Comparison of ENCODE assay signal across 33 cellular contexts in the genomic region with DNA sequence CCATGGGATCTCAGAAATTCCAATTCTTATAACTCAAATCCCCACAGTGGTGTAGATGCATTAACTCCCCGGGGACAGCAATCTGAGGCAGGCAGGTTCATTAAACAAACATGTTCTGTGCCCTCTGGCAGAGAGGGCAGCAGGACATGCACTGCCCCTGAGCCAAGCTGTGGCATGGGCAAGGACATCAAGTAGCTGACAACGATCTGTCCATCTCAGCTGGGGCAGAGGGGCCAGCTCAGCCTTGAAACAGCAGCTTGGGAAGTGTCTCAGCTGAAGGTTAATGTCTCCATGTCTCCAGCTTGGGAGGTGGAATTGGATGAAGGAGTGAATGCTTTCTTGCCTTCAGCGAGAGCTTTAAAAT. TPM values are rescaled to one million over a fixed set of nuclear protein-coding genes. Genes with fewer than 3 reads are reported as not detected.
"Had no signal": no experiment of that assay in that cellular context is flagged by ENCODE, and none has a peak within 500 bp of the region (broad histone marks: within the 10 kb centered on the region; RNA-seq: fewer than 3 reads in every experiment).

No MANE protein-coding gene starts in this region.

- H3K9me3 ChIP-seq: ascending aorta, breast epithelium, colonic mucosa, esophagus muscularis mucosa, gastrocnemius medialis, heart left ventricle had no signal

- H3K27me3 ChIP-seq: ascending aorta, breast epithelium, cardiac muscle cell, colonic mucosa, dorsolateral prefrontal cortex, esophagus muscularis mucosa, foreskin keratinocyte, gastrocnemius medialis, heart left ventricle had no signal

- H3K27ac ChIP-seq: ascending aorta, breast epithelium, cardiac muscle cell, colonic mucosa, dorsolateral prefrontal cortex, esophagus muscularis mucosa, foreskin keratinocyte, gastrocnemius medialis, heart left ventricle had no signal

- H3K4me3 Mint-ChIP-seq: activated CD8-positive, alpha-beta T cell treated with anti-CD3 and anti-CD28 coated beads for 36 hours; activated naive CD4-positive, alpha-beta T cell treated with anti-CD3 and anti-CD28 coated beads, Interleukin-2, amount 10 ng/mL, durations not matched to agents 7 days and 5 days; activated naive CD8-positive, alpha-beta T cell treated with anti-CD3 and anti-CD28 coated beads, Interleukin-2, amount 10 ng/mL, durations not matched to agents 7 days and 5 days; activated T-helper 1 cell treated with anti-CD3 and anti-CD28 coated beads, Interleukin-12 subunit alpha, Interleukin-12 subunit beta, Interleukin-2, Interleukin-4 antibody, amounts not matched to agents 30 ng/mL and 10 ng/mL and 1 ng/mL, durations not matched to agents 14 hours and 24 hours and 36 hours; brain; dendritic cell treated with granulocyte-macrophage colony-stimulating factor and Interleukin-4, amounts not matched to agents 40 ng/mL and 50 ng/mL, for 4 days; endodermal cell; T-helper 17 cell; T-helper 2 cell treated with Interferon-gamma antibody and Interleukin-4, amounts not matched to agents 5 μg/mL and 100 μg/mL, for 36 hours had no signal

- H3K27me3 Mint-ChIP-seq: activated CD8-positive, alpha-beta T cell treated with anti-CD3 and anti-CD28 coated beads for 36 hours; activated naive CD4-positive, alpha-beta T cell treated with anti-CD3 and anti-CD28 coated beads, Interleukin-2, amount 10 ng/mL, durations not matched to agents 7 days and 5 days; activated naive CD8-positive, alpha-beta T cell treated with anti-CD3 and anti-CD28 coated beads, Interleukin-2, amount 10 ng/mL, durations not matched to agents 7 days and 5 days; brain; dendritic cell treated with granulocyte-macrophage colony-stimulating factor and Interleukin-4, amounts not matched to agents 40 ng/mL and 50 ng/mL, for 4 days; T-helper 17 cell had no signal

- H3K27ac Mint-ChIP-seq: activated CD8-positive, alpha-beta T cell treated with anti-CD3 and anti-CD28 coated beads for 36 hours; activated naive CD4-positive, alpha-beta T cell treated with anti-CD3 and anti-CD28 coated beads, Interleukin-2, amount 10 ng/mL, durations not matched to agents 7 days and 5 days; activated naive CD8-positive, alpha-beta T cell treated with anti-CD3 and anti-CD28 coated beads, Interleukin-2, amount 10 ng/mL, durations not matched to agents 7 days and 5 days; activated T-helper 1 cell treated with anti-CD3 and anti-CD28 coated beads, Interleukin-12 subunit alpha, Interleukin-12 subunit beta, Interleukin-2, Interleukin-4 antibody, amounts not matched to agents 30 ng/mL and 10 ng/mL and 1 ng/mL, durations not matched to agents 14 hours and 24 hours and 36 hours; dendritic cell treated with granulocyte-macrophage colony-stimulating factor and Interleukin-4, amounts not matched to agents 40 ng/mL and 50 ng/mL, for 4 days; endodermal cell; T-helper 17 cell; T-helper 2 cell treated with Interferon-gamma antibody and Interleukin-4, amounts not matched to agents 5 μg/mL and 100 μg/mL, for 36 hours had no signal

- H3K4me1 Mint-ChIP-seq: activated naive CD4-positive, alpha-beta T cell treated with anti-CD3 and anti-CD28 coated beads, Interleukin-2, amount 10 ng/mL, durations not matched to agents 7 days and 5 days; activated naive CD8-positive, alpha-beta T cell treated with anti-CD3 and anti-CD28 coated beads, Interleukin-2, amount 10 ng/mL, durations not matched to agents 7 days and 5 days; brain; T-helper 17 cell had no signal

- H3K36me3 Mint-ChIP-seq: activated naive CD4-positive, alpha-beta T cell treated with anti-CD3 and anti-CD28 coated beads, Interleukin-2, amount 10 ng/mL, durations not matched to agents 7 days and 5 days; activated naive CD4-positive, alpha-beta T cell treated with anti-CD3 and anti-CD28 coated beads, Interleukin-2, amount 50 U/mL, for 72 hours had no signal

- H3K36me3 ChIP-seq: breast epithelium, colonic mucosa had no signal

- DNase-seq: activated CD4-positive, alpha-beta T cell treated with anti-CD3 and anti-CD28 coated beads for 48 hours; activated CD4-positive, alpha-beta T cell treated with anti-CD3 and anti-CD28 coated beads, Interleukin-2, amount 50 U/mL, for 1 hour; activated CD4-positive, alpha-beta T cell treated with anti-CD3 and anti-CD28 coated beads, Interleukin-2, amount 50 U/mL, for 48 hours; activated CD8-positive, alpha-beta memory T cell treated with anti-CD3 and anti-CD28 coated beads for 24 hours; activated CD8-positive, alpha-beta T cell treated with anti-CD3 and anti-CD28 coated beads for 36 hours; activated gamma-delta T cell; activated naive CD4-positive, alpha-beta T cell; activated naive CD4-positive, alpha-beta T cell treated with anti-CD3 and anti-CD28 coated beads, Interleukin-2, amount 10 ng/mL, durations not matched to agents 7 days and 5 days; activated naive CD8-positive, alpha-beta T cell treated with anti-CD3 and anti-CD28 coated beads, Interleukin-2, amount 10 ng/mL, durations not matched to agents 7 days and 5 days; activated T-cell treated with anti-CD3 and anti-CD28 coated beads, Interleukin-2, amount 50 U/mL, for 48 hours; central memory CD4-positive, alpha-beta T cell; cerebellar nuclear complex; colonic mucosa; dorsolateral prefrontal cortex; effector memory CD4-positive, alpha-beta T cell; endodermal cell; erythroblast; foreskin keratinocyte; gastrocnemius medialis; glutamatergic neuron; heart left ventricle; T-helper 1 cell; T-helper 17 cell; T1000 had no signal

- H3K4me3 ChIP-seq: ascending aorta, breast epithelium, cardiac muscle cell, colonic mucosa, dorsolateral prefrontal cortex, esophagus muscularis mucosa, gastrocnemius medialis, heart left ventricle had no signal

- ATAC-seq: activated CD8-positive, alpha-beta T cell treated with anti-CD3 and anti-CD28 coated beads for 36 hours; activated naive CD4-positive, alpha-beta T cell treated with anti-CD3 and anti-CD28 coated beads, Interleukin-2, amount 50 U/mL, for 72 hours; foreskin keratinocyte; gastrocnemius medialis; heart left ventricle; T-helper 17 cell had no signal

- H3K9me3 Mint-ChIP-seq: activated CD8-positive, alpha-beta T cell treated with anti-CD3 and anti-CD28 coated beads for 36 hours; activated naive CD4-positive, alpha-beta T cell treated with anti-CD3 and anti-CD28 coated beads, Interleukin-2, amount 10 ng/mL, durations not matched to agents 7 days and 5 days; activated naive CD4-positive, alpha-beta T cell treated with anti-CD3 and anti-CD28 coated beads, Interleukin-2, amount 50 U/mL, for 72 hours; activated naive CD8-positive, alpha-beta T cell treated with anti-CD3 and anti-CD28 coated beads, Interleukin-2, amount 10 ng/mL, durations not matched to agents 7 days and 5 days; activated T-helper 1 cell treated with anti-CD3 and anti-CD28 coated beads, Interleukin-12 subunit alpha, Interleukin-12 subunit beta, Interleukin-2, Interleukin-4 antibody, amounts not matched to agents 30 ng/mL and 10 ng/mL and 1 ng/mL, durations not matched to agents 14 hours and 24 hours and 36 hours; brain; dendritic cell treated with granulocyte-macrophage colony-stimulating factor and Interleukin-4, amounts not matched to agents 40 ng/mL and 50 ng/mL, for 4 days; endodermal cell; T-helper 2 cell treated with Interferon-gamma antibody and Interleukin-4, amounts not matched to agents 5 μg/mL and 100 μg/mL, for 36 hours had no signal

- H3K4me1 ChIP-seq: ascending aorta, breast epithelium, colonic mucosa, esophagus muscularis mucosa, foreskin keratinocyte, gastrocnemius medialis, heart left ventricle had no signal

RNA-seq across cellular contexts. Expression of a gene that starts 17.4 kb away (rescaled TPM):
- total RNA-seq: foreskin keratinocyte had no signal
- polyA plus RNA-seq: foreskin keratinocyte had no signal
